In genomic region chr3:193843447-193844301, GRCh38 we compare ENCODE assay signal across 10 cellular contexts.
DNase-seq lines count a peak whose midpoint lies in the region; ATAC-seq and TF ChIP-seq lines count a peak whose summit lies in the region.
"Had no signal": no experiment of that assay in that cellular context is flagged by ENCODE, and none has a peak within 500 bp of the region (broad histone marks: within the 10 kb centered on the region; RNA-seq: fewer than 3 reads in every experiment).

No MANE protein-coding gene starts in this region.

- H3K27me3 Mint-ChIP-seq in immature natural killer cell (ENCODE audit: low read depth in 3 of 3), result peaks cover 4 to 14% (median 11%) of the 10 kb centered on the region in 3 donors
- H3K27me3 Mint-ChIP-seq in activated T-cell treated with anti-CD3 and anti-CD28 coated beads, Interleukin-2, amount 50 U/mL, for 4 hours (ENCODE audit: low read depth), result peaks cover 21% of the 10 kb centered on the region

- H3K9me3 Mint-ChIP-seq in immature natural killer cell, result no peaks in the 10 kb centered on the region
- H3K9me3 Mint-ChIP-seq in activated T-cell treated with anti-CD3 and anti-CD28 coated beads, Interleukin-2, amount 50 U/mL, for 4 hours, result no peaks in the 10 kb centered on the region

- peaks cover 3 to 14% of the 10 kb centered on the region in 2 donors for H3K4me1 Mint-ChIP-seq in immature natural killer cell
- H3K4me1 Mint-ChIP-seq in activated T-cell treated with anti-CD3 and anti-CD28 coated beads, Interleukin-2, amount 50 U/mL, for 4 hours (ENCODE audit: low read depth), result no peaks in the 10 kb centered on the region

- ATAC-seq in GM19452 (IDR thresholded peaks at IDR 0.05; ENCODE audit: unreplicated experiment) (peak; percentile 59), HG03342 (IDR thresholded peaks at IDR 0.05; ENCODE audit: unreplicated experiment) (peak; percentile 52)
- no peak for ATAC-seq in activated T-cell treated with anti-CD3 and anti-CD28 coated beads, Interleukin-2, amount 50 U/mL, for 4 hours

- peak; percentile 21 to 45 for DNase-seq in erythroblast (lab: John Stamatoyannopoulos, UW)
- DNase-seq in renal cortical epithelial cell (ENCODE audit: low read depth), result peak; percentile 96
- DNase-seq in NCI-H446 treated with DMSO at 0.1 percent for 48 hours (lab: John Stamatoyannopoulos, UW), result no peak
- no peak for DNase-seq in immature natural killer cell
- DNase-seq in activated T-cell treated with anti-CD3 and anti-CD28 coated beads, Interleukin-2, amount 50 U/mL, for 4 hours, result no peak
- DNase-seq in activated naive CD4-positive, alpha-beta T cell (lab: John Stamatoyannopoulos, UW), result no peak
- DNase-seq: head of caudate nucleus had no signal

- no peak overlapping the region for H3K27ac Mint-ChIP-seq in immature natural killer cell

- TF ChIP-seq POLR2A in erythroblast (IDR thresholded peaks at IDR 0.05; ENCODE audit: low read length), result no peak

- no peaks in the 10 kb centered on the region for H3K36me3 Mint-ChIP-seq in immature natural killer cell
- no peaks in the 10 kb centered on the region for H3K36me3 Mint-ChIP-seq in activated T-cell treated with anti-CD3 and anti-CD28 coated beads, Interleukin-2, amount 50 U/mL, for 4 hours (ENCODE audit: insufficient read depth)
- H3K36me3 Mint-ChIP-seq: brain had no signal

- no peak overlapping the region for H3K4me3 Mint-ChIP-seq in immature natural killer cell
- H3K4me3 Mint-ChIP-seq in activated T-cell treated with anti-CD3 and anti-CD28 coated beads, Interleukin-2, amount 50 U/mL, for 4 hours, result no peak overlapping the region
- H3K4me3 Mint-ChIP-seq: brain had no signal

Comparison
In these comparisons a context has a peak if more than half of its experiments do, and no peak if none do; other contexts are left out.
1. ATAC-seq: peak in GM19452 (single experiment) and HG03342 (single experiment); none in activated T-cell treated with anti-CD3 and anti-CD28 coated beads, Interleukin-2, amount 50 U/mL, for 4 hours (0 of 2).
2. DNase-seq: peak in erythroblast (2 of 2) and renal cortical epithelial cell (single experiment); none in NCI-H446 treated with DMSO at 0.1 percent for 48 hours (single experiment), immature natural killer cell (0 of 3), activated T-cell treated with anti-CD3 and anti-CD28 coated beads, Interleukin-2, amount 50 U/mL, for 4 hours (single experiment) and activated naive CD4-positive, alpha-beta T cell (0 of 4).